In the genomic region with DNA sequence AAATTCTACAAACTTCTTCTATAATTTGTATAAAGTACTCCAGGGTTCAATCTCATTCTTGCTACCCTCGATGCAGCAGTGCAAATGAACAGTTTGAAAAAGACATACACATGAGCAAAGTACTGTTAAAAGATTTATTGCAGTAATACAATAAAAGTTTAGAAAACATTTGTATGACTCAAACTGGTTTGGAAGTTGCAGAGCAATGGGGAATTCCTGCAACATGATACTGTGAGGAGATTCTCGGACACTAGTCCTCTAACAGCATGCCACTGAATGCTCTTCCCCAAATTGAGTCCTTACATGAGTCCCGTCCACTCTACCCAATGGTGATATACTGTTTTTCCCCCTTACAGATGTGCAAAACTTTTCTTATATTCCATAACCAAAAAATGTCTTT, we compare ENCODE assay signal across 18 cellular contexts. TPM values are rescaled to one million over a fixed set of nuclear protein-coding genes. Genes with fewer than 3 reads are reported as not detected.
DNase-seq lines count a peak whose midpoint lies in the region; ATAC-seq and TF ChIP-seq lines count a peak whose summit lies in the region.
"Had no signal": no experiment of that assay in that cellular context is flagged by ENCODE, and none has a peak within 500 bp of the region (broad histone marks: within the 10 kb centered on the region; RNA-seq: fewer than 3 reads in every experiment).

No MANE protein-coding gene starts in this region.

- H3K4me3 Mint-ChIP-seq in HFFc6 (no peak overlapping the region), GM23338 (no peak overlapping the region)
- H3K4me3 Mint-ChIP-seq: stimulated activated naive CD8-positive, alpha-beta T cell treated with anti-CD3 and anti-CD28 coated beads, Interleukin-15, amount 100 ng/mL, for 72 hours; T-helper 1 cell treated with Interleukin-12 subunit alpha and Interleukin-12 subunit beta and Interleukin-4 antibody, amounts not matched to agents 30 μg/mL and 1 μg/mL, for 36 hours had no signal

- peaks cover 21% of the 10 kb centered on the region for H3K4me1 Mint-ChIP-seq in HFFc6 (ENCODE audit: low read depth)
- H3K4me1 Mint-ChIP-seq in GM23338 = no peaks in the 10 kb centered on the region

- H2AFZ ChIP-seq in mammary epithelial cell (ENCODE audit: low read depth, low read length) = no peak overlapping the region
- no peak overlapping the region for H2AFZ ChIP-seq in GM23338

- CTCF ChIA-PET in AG04449 (lab: Yijun Ruan, JAX) (interaction anchor here (1.0 to 4.9 kb wide), 2 partner anchors 11 to 98 kb away, joined by 3 to 26 read pairs; no protein-coding TSS in a partner anchor), mammary epithelial cell (lab: Charles Lee; ENCODE audit: low non-redundant PET) (no interaction called here)

- H3K9ac ChIP-seq in mammary epithelial cell (ENCODE audit: insufficient read depth, low read length) = no peak overlapping the region

- no peaks in the 10 kb centered on the region for H3K9me3 Mint-ChIP-seq in HFFc6
- no peaks in the 10 kb centered on the region for H3K9me3 Mint-ChIP-seq in GM23338
- H3K9me3 Mint-ChIP-seq: stimulated activated naive CD8-positive, alpha-beta T cell treated with anti-CD3 and anti-CD28 coated beads, Interleukin-15, amount 100 ng/mL, for 72 hours; T-helper 1 cell treated with Interleukin-12 subunit alpha and Interleukin-12 subunit beta and Interleukin-4 antibody, amounts not matched to agents 30 μg/mL and 1 μg/mL, for 36 hours had no signal

- H3K36me3 ChIP-seq in mammary epithelial cell (ENCODE audit: insufficient read depth, low read length) (peaks cover 8% of the 10 kb centered on the region), GM23338 (ENCODE audit: insufficient read depth) (peaks cover 6% of the 10 kb centered on the region; the same call in 1 of the 2 replicates)
- H3K36me3 ChIP-seq: colonic mucosa had no signal

- H4K20me1 ChIP-seq in mammary epithelial cell (ENCODE audit: insufficient read depth, low read length) (no peaks in the 10 kb centered on the region), GM23338 (replicated peaks; ENCODE audit: insufficient read depth) (no peaks in the 10 kb centered on the region)

- no TSS peak for BruUV-seq in mammary epithelial cell (replicated peaks; lab: Mats Ljungman, UMichigan)

- H3K4me3 ChIP-seq in AG04449 (ENCODE audit: low read depth, low read length) (no peak overlapping the region), mammary epithelial cell (replicated peaks in 1 of 3; ENCODE audit: insufficient read depth in 1 of 3, low read depth in 2 of 3, low read length in 3 of 3) (no peak overlapping the region), GM23338 (no peak overlapping the region)
- H3K4me3 ChIP-seq: colonic mucosa, esophagus muscularis mucosa had no signal

- H3K79me2 ChIP-seq in mammary epithelial cell (ENCODE audit: insufficient read depth, low read length) (no peaks in the 10 kb centered on the region), GM23338 (replicated peaks; ENCODE audit: insufficient read depth) (no peaks in the 10 kb centered on the region)

- H3K27ac Mint-ChIP-seq in HFFc6 (peak overlapping the region; percentile 39), GM23338 (no peak overlapping the region)
- H3K27ac Mint-ChIP-seq: T-helper 1 cell treated with Interleukin-12 subunit alpha and Interleukin-12 subunit beta and Interleukin-4 antibody, amounts not matched to agents 30 μg/mL and 1 μg/mL, for 36 hours had no signal

- POLR2A ChIA-PET in AG04449 (lab: Yijun Ruan, JAX) = no interaction called here

- in situ Hi-C loops in mammary epithelial cell (cut with MboI; ENCODE audit: low sequenced_read_pairs in 2 of 2) = no loop called here

- no peaks in the 10 kb centered on the region for H3K9me3 ChIP-seq in mammary epithelial cell (replicated peaks; ENCODE audit: insufficient read depth, low read length)
- H3K9me3 ChIP-seq: colonic mucosa, esophagus muscularis mucosa had no signal

- DNase-seq in AG04449 (ENCODE audit: low read depth, low spot score) (peak; percentile 33), HFFc6 (peak; percentile 60), mammary epithelial cell (peak; percentile 42), left colon (no peak), NCI-H1694 (lab: John Stamatoyannopoulos, UW) (no peak), GM23338 (ENCODE audit: low spot score) (no peak)
- no peak for DNase-seq in central memory CD4-positive, alpha-beta T cell
- DNase-seq: ACHN; activated CD4-positive, alpha-beta T cell treated with anti-CD3 and anti-CD28 coated beads for 48 hours; activated T-cell treated with anti-CD3 and anti-CD28 coated beads, Interleukin-2, amount 50 U/mL, for 1 hour; colonic mucosa; NCI-H1694 treated with DMSO at 0.1 percent for 48 hours; NCI-H510A treated with DMSO at 0.1 percent for 48 hours; small intestine; stimulated activated naive CD8-positive, alpha-beta T cell treated with anti-CD3 and anti-CD28 coated beads, Interleukin-15, amount 100 ng/mL, for 72 hours had no signal

- H3K36me3 Mint-ChIP-seq in HFFc6 (ENCODE audit: low read depth) (peaks cover 41% of the 10 kb centered on the region), GM23338 (ENCODE audit: low read depth) (peaks cover 33% of the 10 kb centered on the region)

- no peaks in the 10 kb centered on the region for H3F3A ChIP-seq in GM23338 (replicated peaks; ENCODE audit: low read depth)

- H3K27me3 ChIP-seq in mammary epithelial cell (ENCODE audit: insufficient read depth, low read length) (no peaks in the 10 kb centered on the region), GM23338 (ENCODE audit: insufficient read depth) (no peaks in the 10 kb centered on the region)
- H3K27me3 ChIP-seq: colonic mucosa, esophagus muscularis mucosa had no signal

- dilution Hi-C loops in mammary epithelial cell (cut with HindIII; ENCODE audit: low sequenced_read_pairs) = loop anchor here (10.0 kb wide), 1 partner anchor 121 kb away; no protein-coding TSS in a partner anchor

- H3K27me3 Mint-ChIP-seq in HFFc6 (ENCODE audit: insufficient read depth) = no peaks in the 10 kb centered on the region; the same call in 1 of the 2 replicates
- peaks cover 7% of the 10 kb centered on the region for H3K27me3 Mint-ChIP-seq in GM23338 (ENCODE audit: insufficient read depth, low read depth, poor library complexity)
- H3K27me3 Mint-ChIP-seq: stimulated activated naive CD8-positive, alpha-beta T cell treated with anti-CD3 and anti-CD28 coated beads, Interleukin-15, amount 100 ng/mL, for 72 hours had no signal

- TF ChIP-seq CTCF in AG04449 (IDR thresholded peaks at IDR 0.05; ENCODE audit: insufficient read depth, low read length, missing control alignments) (no peak), HFFc6 (IDR thresholded peaks at IDR 0.05) (no peak), mammary epithelial cell (conservative IDR thresholded peaks at IDR 0.05 in 1 of 2, IDR thresholded peaks at IDR 0.05 in 1 of 2; ENCODE audit: extremely low read depth in 1 of 2, insufficient read depth in 1 of 2, low read depth in 1 of 2, low read length in 2 of 2) (no peak), GM23338 (conservative IDR thresholded peaks at IDR 0.05; ENCODE audit: low read depth in 2 of 2) (no peak)

- H3K9me2 ChIP-seq in GM23338 (ENCODE audit: insufficient read depth) = no peaks in the 10 kb centered on the region

- H3K4me2 ChIP-seq in mammary epithelial cell (ENCODE audit: insufficient read depth, low read depth, low read length) (no peak overlapping the region), GM23338 (no peak overlapping the region)

- intact Hi-C loops in mammary epithelial cell (cut with micrococcal nuclease) (no loop called here), left colon (cut with DNase I, micrococcal nuclease) (no loop called here)

- H3K27ac ChIP-seq in mammary epithelial cell (ENCODE audit: insufficient read depth, low read depth, low read length) (no peak overlapping the region), GM23338 (ENCODE audit: low read depth) (no peak overlapping the region)
- H3K27ac ChIP-seq: colonic mucosa, esophagus muscularis mucosa had no signal

- H3K4me1 ChIP-seq in mammary epithelial cell (ENCODE audit: insufficient read depth, low read length) = no peaks in the 10 kb centered on the region
- H3K4me1 ChIP-seq in GM23338 (ENCODE audit: insufficient read depth) = no peaks in the 10 kb centered on the region
- H3K4me1 ChIP-seq: colonic mucosa, esophagus muscularis mucosa had no signal

- peak; percentile 64 for ATAC-seq in left colon
- ATAC-seq in GM23338 = no peak
- no peak for ATAC-seq in GM19351 (IDR thresholded peaks at IDR 0.05; ENCODE audit: unreplicated experiment)
- ATAC-seq: stimulated activated naive CD8-positive, alpha-beta T cell treated with anti-CD3 and anti-CD28 coated beads, Interleukin-15, amount 100 ng/mL, for 72 hours had no signal

- 63% methylated on average over 3 of the region's 3 CpGs for WGBS in mammary epithelial cell (ENCODE audit: low coverage, missing lambda C conversion rate)

TF ChIP-seq in GM23338, 12 proteins besides CTCF, POLR2A, EP300 and RAD21:
- TF ChIP-seq NANOG (IDR thresholded peaks at IDR 0.05; ENCODE audit: borderline replicate concordance) = no peak
- TF ChIP-seq STAT1 (IDR thresholded peaks at IDR 0.05; ENCODE audit: unreplicated experiment) = no peak
- no peak for TF ChIP-seq POLR2AphosphoS5 (IDR thresholded peaks at IDR 0.05; ENCODE audit: low read depth)
TF ChIP-seq in GM23338: peak in this region for 0.

RNA-seq across cellular contexts. Expression of a gene that starts 45.4 kb away (rescaled TPM):
- total RNA-seq in HFFc6 (2021; fragmentation: NEBNext Ultra II Directional; extraction: Animal tissue kit (Norgen Biotek cat#: 25700)) = 1 to 10 TPM; 7.9 to 9.2 (median 8.5) TPM
- total RNA-seq in mammary epithelial cell (10 to 100 TPM in 1 of 2 donors, 1 to 10 TPM in 1; 5.6 to 11.2 TPM), left colon (10 to 100 TPM in 1 of 2 donors, 1 to 10 TPM in 1; 6.3 to 10.0 TPM)
- polyA plus RNA-seq in mammary epithelial cell (2.4 TPM), GM23338 (2016; fragmentation: Nextera tagmentation; extraction: Ambion mirVana) (6.9 and 7.3 TPM in 2 replicates)
- polyA minus RNA-seq in mammary epithelial cell = 6.0 TPM
- 15.2 and 15.6 TPM in 2 replicates for total RNA-seq in GM23338 (2014; rRNA removed; shearing (Covaris generic))

Comparison
In these comparisons a context has a peak if more than half of its experiments do, and no peak if none do; other contexts are left out.
1. DNase-seq: peak in AG04449 (single experiment), HFFc6 (single experiment) and mammary epithelial cell (single experiment); none in left colon (0 of 2), NCI-H1694 (single experiment), GM23338 (single experiment) and central memory CD4-positive, alpha-beta T cell (single experiment).